ENCODE assay signal across 8 cellular contexts in the genomic region with DNA sequence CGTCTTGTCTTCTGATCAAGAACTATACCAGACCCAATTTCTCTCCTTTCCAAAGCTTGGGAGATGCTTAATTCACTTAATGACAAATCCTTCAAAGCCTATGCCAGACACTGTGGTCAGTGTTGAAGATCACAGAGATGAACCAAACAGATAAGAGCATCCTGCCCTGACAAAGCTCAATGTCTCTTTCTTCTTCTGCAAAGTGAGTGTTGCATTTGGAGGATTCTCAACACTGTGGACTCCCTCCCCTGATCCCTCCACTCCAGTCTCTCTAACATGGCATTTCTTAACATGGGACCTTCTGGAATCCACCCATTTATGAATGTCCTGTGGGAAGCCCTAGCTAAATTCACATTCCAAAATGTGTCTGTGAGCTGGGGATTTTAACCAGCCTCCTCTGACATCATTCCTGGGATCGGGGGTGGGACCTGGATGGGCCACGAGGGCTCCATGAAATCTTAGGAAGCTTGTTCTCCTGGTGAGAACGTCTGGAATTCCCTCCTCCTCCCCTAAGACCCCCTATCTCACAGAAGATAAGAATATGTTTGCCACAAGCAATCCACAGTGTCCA. TPM values are rescaled to one million over a fixed set of nuclear protein-coding genes. Genes with fewer than 3 reads are reported as not detected.
DNase-seq lines count a peak whose midpoint lies in the region; ATAC-seq lines count a peak whose summit lies in the region.

No MANE protein-coding gene starts in this region.

- H3K27ac Mint-ChIP-seq in activated T-helper 2 cell treated with anti-CD3 and anti-CD28 coated beads, Interferon-gamma antibody, Interleukin-2, Interleukin-4, amounts not matched to agents 10 μg/mL and 5 μg/mL and 100 μg/mL, durations not matched to agents 14 hours and 24 hours and 36 hours, result peak overlapping the region; percentile 81
- H3K27ac Mint-ChIP-seq in naive thymus-derived CD8-positive, alpha-beta T cell, result peak overlapping the region; percentile 26 to 93 (median 86)

- ATAC-seq in HG02798 (IDR thresholded peaks at IDR 0.05; ENCODE audit: poor library complexity, unreplicated experiment) (peak; percentile 8), HG03139 (IDR thresholded peaks at IDR 0.05; ENCODE audit: unreplicated experiment) (no peak), GM18870 (IDR thresholded peaks at IDR 0.05; ENCODE audit: unreplicated experiment) (no peak)
- peak; percentile 60 to 65 for ATAC-seq in naive thymus-derived CD8-positive, alpha-beta T cell

- intact Hi-C loops in activated T-helper 2 cell treated with anti-CD3 and anti-CD28 coated beads, Interferon-gamma antibody, Interleukin-2, Interleukin-4, amounts not matched to agents 10 μg/mL and 5 μg/mL and 100 μg/mL, durations not matched to agents 14 hours and 24 hours and 36 hours (cut with micrococcal nuclease), result loop anchor here (5.0 kb wide), 1 partner anchor 34 kb away; no protein-coding TSS in a partner anchor

- peaks cover 8% of the 10 kb centered on the region for H3K9me3 Mint-ChIP-seq in activated T-helper 2 cell treated with anti-CD3 and anti-CD28 coated beads, Interferon-gamma antibody, Interleukin-2, Interleukin-4, amounts not matched to agents 10 μg/mL and 5 μg/mL and 100 μg/mL, durations not matched to agents 14 hours and 24 hours and 36 hours
- H3K9me3 Mint-ChIP-seq in naive thymus-derived CD8-positive, alpha-beta T cell, result no peaks in the 10 kb centered on the region

- POLR2A ChIA-PET in naive thymus-derived CD8-positive, alpha-beta T cell (lab: Charles Lee), result interaction anchor here (0.9 to 1.5 kb wide), 4 partner anchors 20 to 33 kb away, joined by 3 to 5 read pairs (median 4); partner anchors contain the start of gene SYNE3

- H3K27me3 Mint-ChIP-seq in activated T-helper 2 cell treated with anti-CD3 and anti-CD28 coated beads, Interferon-gamma antibody, Interleukin-2, Interleukin-4, amounts not matched to agents 10 μg/mL and 5 μg/mL and 100 μg/mL, durations not matched to agents 14 hours and 24 hours and 36 hours (ENCODE audit: low read depth), result no peaks in the 10 kb centered on the region
- H3K27me3 Mint-ChIP-seq in naive thymus-derived CD8-positive, alpha-beta T cell, result no peaks in the 10 kb centered on the region

- H3K4me3 Mint-ChIP-seq in activated T-helper 2 cell treated with anti-CD3 and anti-CD28 coated beads, Interferon-gamma antibody, Interleukin-2, Interleukin-4, amounts not matched to agents 10 μg/mL and 5 μg/mL and 100 μg/mL, durations not matched to agents 14 hours and 24 hours and 36 hours (ENCODE audit: low read depth), result no peak overlapping the region
- H3K4me3 Mint-ChIP-seq in naive thymus-derived CD8-positive, alpha-beta T cell, result peak overlapping the region in 6 of 10 donors; percentile 15 to 46 (median 31)

- DNase-seq in ELF-1 (ENCODE audit: low read depth, low spot score) (peak; percentile 57), hypothalamus (lab: John Stamatoyannopoulos, UW) (no peak), NK-92 (lab: John Stamatoyannopoulos, UW; ENCODE audit: unreplicated experiment) (no peak)
- DNase-seq in activated T-helper 2 cell treated with anti-CD3 and anti-CD28 coated beads, Interferon-gamma antibody, Interleukin-2, Interleukin-4, amounts not matched to agents 10 μg/mL and 5 μg/mL and 100 μg/mL, durations not matched to agents 14 hours and 24 hours and 36 hours (ENCODE audit: low spot score), result no peak
- peak in 1 of 10 donors; percentile 26 for DNase-seq in naive thymus-derived CD8-positive, alpha-beta T cell

- H3K36me3 Mint-ChIP-seq in activated T-helper 2 cell treated with anti-CD3 and anti-CD28 coated beads, Interferon-gamma antibody, Interleukin-2, Interleukin-4, amounts not matched to agents 10 μg/mL and 5 μg/mL and 100 μg/mL, durations not matched to agents 14 hours and 24 hours and 36 hours (ENCODE audit: low read depth), result peaks cover 45% of the 10 kb centered on the region
- H3K36me3 Mint-ChIP-seq in naive thymus-derived CD8-positive, alpha-beta T cell, result peaks cover 6 to 13% (median 11%) of the 10 kb centered on the region in 3 donors

- H3K4me1 Mint-ChIP-seq in activated T-helper 2 cell treated with anti-CD3 and anti-CD28 coated beads, Interferon-gamma antibody, Interleukin-2, Interleukin-4, amounts not matched to agents 10 μg/mL and 5 μg/mL and 100 μg/mL, durations not matched to agents 14 hours and 24 hours and 36 hours (ENCODE audit: low read depth), result peaks cover 60% of the 10 kb centered on the region
- peaks cover 24 to 71% (median 71%) of the 10 kb centered on the region in 4 donors for H3K4me1 Mint-ChIP-seq in naive thymus-derived CD8-positive, alpha-beta T cell

RNA-seq across cellular contexts. Expression of gene SYNE3, which starts 20.3 kb away (rescaled TPM):
- 36.5 and 40.1 TPM in 2 replicates for total RNA-seq in activated T-helper 2 cell treated with anti-CD3 and anti-CD28 coated beads, Interferon-gamma antibody, Interleukin-2, Interleukin-4, amounts not matched to agents 10 μg/mL and 5 μg/mL and 100 μg/mL, durations not matched to agents 14 hours and 24 hours and 36 hours
- total RNA-seq in naive thymus-derived CD8-positive, alpha-beta T cell, result 10 to 100 TPM; 47.1 to 48.2 TPM
- polyA plus RNA-seq in naive thymus-derived CD8-positive, alpha-beta T cell, result 1 to 10 TPM; 2.4 to 4.6 (median 4.5) TPM

RNA-seq across cellular contexts. Expression of gene GLRX5, which starts 38.7 kb away (rescaled TPM):
- total RNA-seq in activated T-helper 2 cell treated with anti-CD3 and anti-CD28 coated beads, Interferon-gamma antibody, Interleukin-2, Interleukin-4, amounts not matched to agents 10 μg/mL and 5 μg/mL and 100 μg/mL, durations not matched to agents 14 hours and 24 hours and 36 hours, result 32.4 and 39.4 TPM in 2 replicates
- total RNA-seq in naive thymus-derived CD8-positive, alpha-beta T cell, result 10 to 100 TPM; 17.9 to 22.5 TPM
- 10 to 100 TPM; 61.6 to 87.6 (median 67.6) TPM for polyA plus RNA-seq in naive thymus-derived CD8-positive, alpha-beta T cell

Comparison
In these comparisons a context has a peak if more than half of its experiments do, and no peak if none do; other contexts are left out.
1. ATAC-seq: peak in HG02798 (single experiment) and naive thymus-derived CD8-positive, alpha-beta T cell (2 of 2); none in HG03139 (single experiment) and GM18870 (single experiment).